In genomic region chr7:143411976-143412708, GRCh38 we compare ENCODE assay signal across 19 cellular contexts. TPM values are rescaled to one million over a fixed set of nuclear protein-coding genes. Genes with fewer than 3 reads are reported as not detected.
DNase-seq lines count a peak whose midpoint lies in the region; ATAC-seq, FAIRE-seq and TF ChIP-seq lines count a peak whose summit lies in the region.
"Had no signal": no experiment of that assay in that cellular context is flagged by ENCODE, and none has a peak within 500 bp of the region (broad histone marks: within the 10 kb centered on the region; RNA-seq: fewer than 3 reads in every experiment).

No MANE protein-coding gene starts in this region.

- H2BK15ac ChIP-seq in H9 (ENCODE audit: low read depth, low read length), result no peak overlapping the region

- H3K9me3 Mint-ChIP-seq in activated T-cell treated with anti-CD3 and anti-CD28 coated beads, Interleukin-2, amount 50 U/mL, for 24 hours, result no peaks in the 10 kb centered on the region
- H3K9me3 Mint-ChIP-seq in H9, result no peaks in the 10 kb centered on the region
- H3K9me3 Mint-ChIP-seq in activated T-helper 17 cell treated with anti-CD3 and anti-CD28 coated beads, Interleukin-2, amount 50 U/mL, for 72 hours, result no peaks in the 10 kb centered on the region
- H3K9me3 Mint-ChIP-seq in naive thymus-derived CD4-positive, alpha-beta T cell, result no peaks in the 10 kb centered on the region

- H3K79me1 ChIP-seq in H9 (ENCODE audit: insufficient read depth, low read depth, low read length, poor library complexity, severe bottlenecking), result no peaks in the 10 kb centered on the region

- in situ Hi-C loops in HepG2 (cut with HindIII; ENCODE audit: extremely low pct_ligation_motif_present, low pct_unique_long_range_greater_than_20kb), result no loop called here

- no peak overlapping the region for H4K91ac ChIP-seq in H9 (ENCODE audit: insufficient read length, low read depth, low read length)

- no peak overlapping the region for H4K8ac ChIP-seq in H9 (replicated peaks; ENCODE audit: insufficient read length, low read depth, low read length)

- peaks cover 48% of the 10 kb centered on the region for H3K4me1 Mint-ChIP-seq in activated T-cell treated with anti-CD3 and anti-CD28 coated beads, Interleukin-2, amount 50 U/mL, for 24 hours (ENCODE audit: low read depth)
- H3K4me1 Mint-ChIP-seq in H9, result peaks cover 64 to 67% of the 10 kb centered on the region in 2 experiments
- peaks cover 22% of the 10 kb centered on the region for H3K4me1 Mint-ChIP-seq in activated T-helper 17 cell treated with anti-CD3 and anti-CD28 coated beads, Interleukin-2, amount 50 U/mL, for 72 hours
- H3K4me1 Mint-ChIP-seq in naive thymus-derived CD4-positive, alpha-beta T cell, result peaks cover 22 to 71% (median 57%) of the 10 kb centered on the region in 7 donors

- H3K9me3 ChIP-seq in H9 (ENCODE audit: control insufficient read depth, low read depth, low read length), result no peaks in the 10 kb centered on the region
- H3K9me3 ChIP-seq in naive thymus-derived CD4-positive, alpha-beta T cell (ENCODE audit: control insufficient read depth in 2 of 3, low read length in 3 of 3), result no peaks in the 10 kb centered on the region
- no peaks in the 10 kb centered on the region for H3K9me3 ChIP-seq in HepG2 (ENCODE audit: low read length)

- no peak overlapping the region for H3K14ac ChIP-seq in H9 (ENCODE audit: insufficient read depth, low read length)

- H2BK120ac ChIP-seq in H9 (ENCODE audit: low read depth, low read length, poor library complexity, severe bottlenecking), result no peak overlapping the region

- H2AK5ac ChIP-seq in H9 (ENCODE audit: insufficient read length, low read length), result no peak overlapping the region

- no peak overlapping the region for H2BK5ac ChIP-seq in H9 (ENCODE audit: insufficient read length, low read length)

- FAIRE-seq in HepG2 (lab: Jason Lieb, UNC), result no peak
- FAIRE-seq: GM12892, GM19239, RCC 7860 had no signal

- no peak overlapping the region for H3K18ac ChIP-seq in H9 (ENCODE audit: insufficient read length, low read depth, low read length)

- H3K4ac ChIP-seq in H9 (ENCODE audit: low read depth, low read length), result no peak overlapping the region

- H4K20me1 ChIP-seq in H9 (ENCODE audit: control insufficient read depth, insufficient read depth, insufficient read length), result no peaks in the 10 kb centered on the region
- H4K20me1 ChIP-seq in HepG2 (ENCODE audit: insufficient read depth, low read length), result no peaks in the 10 kb centered on the region

- H2BK20ac ChIP-seq in H9 (ENCODE audit: low read depth, low read length, poor library complexity, severe bottlenecking), result no peak overlapping the region

- WGBS in H9 (ENCODE audit: extremely low coverage, insufficient read length, low lambda C conversion rate), result no CpG with 5 or more reads among the region's 5 CpGs
- 57% methylated on average over 5 of the region's 5 CpGs for whole genome bisulfite sequencing in HepG2 (ENCODE audit: low lambda C conversion rate)

- no peak for TF ChIP-seq POLR2A in HepG2 (IDR thresholded peaks at IDR 0.05; ENCODE audit: insufficient read depth in 1 of 2, low read depth in 2 of 2, low read length in 2 of 2)

- no peak overlapping the region for H3K9ac ChIP-seq in H9 (ENCODE audit: extremely low read depth, insufficient read length, low read length)
- H3K9ac ChIP-seq in HepG2 (ENCODE audit: insufficient read depth, low read depth, low read length), result no peak overlapping the region

- H3K27me3 ChIP-seq in H9 (ENCODE audit: insufficient read depth, low read length), result no peaks in the 10 kb centered on the region
- no peaks in the 10 kb centered on the region for H3K27me3 ChIP-seq in naive thymus-derived CD4-positive, alpha-beta T cell (ENCODE audit: control insufficient read depth in 2 of 2, insufficient read depth in 2 of 2, low read length in 2 of 2)
- H3K27me3 ChIP-seq in HepG2 (ENCODE audit: control insufficient read depth in 1 of 2, insufficient read depth in 2 of 2, low read length in 2 of 2), result peaks cover 0 to 10% of the 10 kb centered on the region in 2 experiments; a peak in 2 of 5 replicates

- no peak overlapping the region for H4K5ac ChIP-seq in H9 (ENCODE audit: insufficient read length, low read depth, low read length)

- H2BK12ac ChIP-seq in H9 (ENCODE audit: insufficient read length, low read depth, low read length), result no peak overlapping the region

- H3T11ph ChIP-seq in H9 (ENCODE audit: low read length), result no peak overlapping the region

- 0 out of 3 replicates have a peak, but pooled peaks have one; percentile 23 for TF ChIP-seq CTCF in H9 (conservative IDR thresholded peaks at IDR 0.05)
- no peak for TF ChIP-seq CTCF in HepG2 (CRISPR knock-in tag; IDR thresholded peaks at IDR 0.05)

- no peak overlapping the region for H3K4me3 Mint-ChIP-seq in activated T-cell treated with anti-CD3 and anti-CD28 coated beads, Interleukin-2, amount 50 U/mL, for 24 hours
- H3K4me3 Mint-ChIP-seq in H9, result no peak overlapping the region
- no peak overlapping the region for H3K4me3 Mint-ChIP-seq in activated T-helper 17 cell treated with anti-CD3 and anti-CD28 coated beads, Interleukin-2, amount 50 U/mL, for 72 hours
- H3K4me3 Mint-ChIP-seq in naive thymus-derived CD4-positive, alpha-beta T cell, result peak overlapping the region in 1 of 10 donors; percentile 29

- H3K23ac ChIP-seq in H9 (ENCODE audit: insufficient read length, low read depth, low read length), result no peak overlapping the region

- DNase-seq in activated T-cell treated with anti-CD3 and anti-CD28 coated beads, Interleukin-2, amount 50 U/mL, for 24 hours, result no peak
- DNase-seq in activated T-cell treated with anti-CD3 and anti-CD28 coated beads, Interleukin-2, amount 50 U/mL, for 1 hour, result no peak
- no peak for DNase-seq in H9
- DNase-seq in naive thymus-derived CD4-positive, alpha-beta T cell, result no peak
- DNase-seq in NCI-H1092 (lab: John Stamatoyannopoulos, UW), result no peak
- no peak for DNase-seq in HepG2 (ENCODE audit: low spot score)
- DNase-seq: DMS79, MM.1S, NCI-H1417, NCI-H2029, NCI-H510A had no signal

- no peak for ATAC-seq in activated T-helper 17 cell treated with anti-CD3 and anti-CD28 coated beads, Interleukin-2, amount 50 U/mL, for 72 hours (replicated peaks)
- ATAC-seq in naive thymus-derived CD4-positive, alpha-beta T cell, result no peak
- ATAC-seq in GM21526 (IDR thresholded peaks at IDR 0.05; ENCODE audit: low FRiP score, unreplicated experiment), result no peak
- no peak for ATAC-seq in HepG2

- peaks cover 0 to 13% (median 0%) of the 10 kb centered on the region in 3 experiments for H3K36me3 ChIP-seq in naive thymus-derived CD4-positive, alpha-beta T cell (ENCODE audit: control insufficient read depth in 2 of 3, insufficient read depth in 3 of 3, low read length in 3 of 3)
- no peaks in the 10 kb centered on the region for H3K36me3 ChIP-seq in HepG2 (replicated peaks in 1 of 2; ENCODE audit: control insufficient read depth in 1 of 2, insufficient read depth in 2 of 2, low read length in 2 of 2)

- H2AFZ ChIP-seq in H9 (ENCODE audit: low read length) (no peak overlapping the region), HepG2 (ENCODE audit: low read length) (no peak overlapping the region)

- H3K4me3 ChIP-seq in naive thymus-derived CD4-positive, alpha-beta T cell (ENCODE audit: low read length), result no peak overlapping the region
- no peak overlapping the region for H3K4me3 ChIP-seq in HepG2 (replicated peaks in 1 of 3; ENCODE audit: insufficient read depth in 1 of 3, low read depth in 2 of 3, low read length in 3 of 3)

- POLR2A ChIA-PET in naive thymus-derived CD4-positive, alpha-beta T cell (lab: Charles Lee), result interaction anchor here (1.0 kb wide), 1 partner anchor 40 kb away, joined by 3 read pairs; no protein-coding TSS in a partner anchor
- POLR2A ChIA-PET in HepG2 (lab: Yijun Ruan, JAX), result no interaction called here

- no peak for TF ChIP-seq EP300 in HepG2 (IDR thresholded peaks at IDR 0.05; ENCODE audit: low read depth in 2 of 2, low read length in 2 of 2)
- no peak for TF ChIP-seq EP300 in HepG2 (CRISPR knock-in tag; IDR thresholded peaks at IDR 0.05; ENCODE audit: borderline replicate concordance)

- no peak overlapping the region for H3K56ac ChIP-seq in H9 (ENCODE audit: insufficient read length, low read depth, low read length)

- no peak for TF ChIP-seq RAD21 in HepG2 (CRISPR knock-in tag; IDR thresholded peaks at IDR 0.05)

- no peaks in the 10 kb centered on the region for H3K27me3 Mint-ChIP-seq in activated T-cell treated with anti-CD3 and anti-CD28 coated beads, Interleukin-2, amount 50 U/mL, for 24 hours
- H3K27me3 Mint-ChIP-seq in H9 (ENCODE audit: low read depth), result no peaks in the 10 kb centered on the region
- no peaks in the 10 kb centered on the region for H3K27me3 Mint-ChIP-seq in activated T-helper 17 cell treated with anti-CD3 and anti-CD28 coated beads, Interleukin-2, amount 50 U/mL, for 72 hours
- H3K27me3 Mint-ChIP-seq in naive thymus-derived CD4-positive, alpha-beta T cell, result peaks cover 0 to 13% (median 0%) of the 10 kb centered on the region in 5 donors

- H3K4me2 ChIP-seq in H9 (ENCODE audit: insufficient read depth, insufficient read length, low read length) (no peak overlapping the region), HepG2 (ENCODE audit: low read depth, low read length) (no peak overlapping the region)

- H3K79me2 ChIP-seq in H9 (ENCODE audit: insufficient read depth, low read length), result peaks cover 3% of the 10 kb centered on the region; the same call in 1 of the 2 replicates
- no peaks in the 10 kb centered on the region for H3K79me2 ChIP-seq in HepG2 (ENCODE audit: insufficient read depth, low read length)

- CTCF ChIA-PET in naive thymus-derived CD4-positive, alpha-beta T cell (lab: Charles Lee), result interaction anchor here (0.6 to 2.0 kb wide), 4 partner anchors 9 to 173 kb away, joined by 3 to 7 read pairs (median 4); no protein-coding TSS in a partner anchor
- CTCF ChIA-PET in HepG2 (lab: Yijun Ruan, JAX; ENCODE audit: low intra/inter-chr PET ratio, low total read pairs), result no interaction called here

- BruUV-seq in HepG2 (replicated peaks; lab: Mats Ljungman, UMichigan), result no TSS peak

- peak overlapping the region; percentile 20 for H3K27ac Mint-ChIP-seq in activated T-cell treated with anti-CD3 and anti-CD28 coated beads, Interleukin-2, amount 50 U/mL, for 24 hours
- peak overlapping the region in 2 of 3 experiments; percentile 32 to 60; a peak in 3 of 7 replicates for H3K27ac Mint-ChIP-seq in H9
- H3K27ac Mint-ChIP-seq in activated T-helper 17 cell treated with anti-CD3 and anti-CD28 coated beads, Interleukin-2, amount 50 U/mL, for 72 hours, result peak overlapping the region; percentile 32
- H3K27ac Mint-ChIP-seq in naive thymus-derived CD4-positive, alpha-beta T cell, result peak overlapping the region in 5 of 9 donors; percentile 28 to 96 (median 58)

- H3K27ac ChIP-seq in H9 (ENCODE audit: insufficient read length, low read depth, low read length), result no peak overlapping the region
- H3K27ac ChIP-seq in naive thymus-derived CD4-positive, alpha-beta T cell (ENCODE audit: low read depth, low read length), result no peak overlapping the region
- H3K27ac ChIP-seq in HepG2 (ENCODE audit: extremely low read length, insufficient read depth, low read length), result no peak overlapping the region

- no peaks in the 10 kb centered on the region for H3K36me3 Mint-ChIP-seq in activated T-cell treated with anti-CD3 and anti-CD28 coated beads, Interleukin-2, amount 50 U/mL, for 24 hours (ENCODE audit: low read depth)
- H3K36me3 Mint-ChIP-seq in H9 (ENCODE audit: insufficient read depth in 1 of 3, low read depth in 3 of 3), result peaks cover under 1 to 7% (median 2%) of the 10 kb centered on the region in 3 experiments; a peak in 4 of 7 replicates
- no peaks in the 10 kb centered on the region for H3K36me3 Mint-ChIP-seq in activated T-helper 17 cell treated with anti-CD3 and anti-CD28 coated beads, Interleukin-2, amount 50 U/mL, for 72 hours (ENCODE audit: low read depth)
- H3K36me3 Mint-ChIP-seq in naive thymus-derived CD4-positive, alpha-beta T cell, result peaks cover 0 to 18% (median 9%) of the 10 kb centered on the region in 5 donors

- intact Hi-C loops in naive thymus-derived CD4-positive, alpha-beta T cell (cut with micrococcal nuclease), result loop anchor here in 1 of 2 donors (10.0 kb wide), 1 partner anchor 407 kb away; no protein-coding TSS in a partner anchor
- intact Hi-C loops in HepG2 (cut with micrococcal nuclease; ENCODE audit: unreplicated experiment), result no loop called here

- H3K23me2 ChIP-seq in H9 (ENCODE audit: insufficient read length, low read depth, low read length, poor library complexity, severe bottlenecking), result peaks cover 10% of the 10 kb centered on the region

- H3K4me1 ChIP-seq in H9 (ENCODE audit: insufficient read depth, low read length) (peaks cover 23% of the 10 kb centered on the region), HepG2 (ENCODE audit: insufficient read depth, low read length) (peaks cover 38% of the 10 kb centered on the region)
- peaks cover 17 to 25% of the 10 kb centered on the region in 2 donors for H3K4me1 ChIP-seq in naive thymus-derived CD4-positive, alpha-beta T cell (ENCODE audit: control insufficient read depth in 2 of 2, insufficient read depth in 2 of 2, low read length in 2 of 2)

RNA-seq across cellular contexts. Expression of gene EPHA1, which starts 3.5 kb away (rescaled TPM):
- 109 and 119 TPM in 2 replicates for total RNA-seq in H9 (2021)
- 1 to 10 TPM in 1 of 2 donors, under 1 TPM in 1; 0.65 to 1.8 TPM for total RNA-seq in activated T-helper 17 cell treated with anti-CD3 and anti-CD28 coated beads, Interleukin-2, amount 50 U/mL, for 72 hours
- 10 to 100 TPM in 4 of 5 experiments, 1 to 10 TPM in 1; 4.1 to 63.1 (median 33.6) TPM for total RNA-seq in naive thymus-derived CD4-positive, alpha-beta T cell
- polyA plus RNA-seq in naive thymus-derived CD4-positive, alpha-beta T cell, result 10 to 100 TPM; 10.9 to 41.4 TPM
- 7.7 and 17.1 TPM in 2 replicates for total RNA-seq in HepG2 (2016; rRNA removed; fragmentation: Illumina TruSeq; extraction: Trizol)
- total RNA-seq in HepG2 (2016; cell fraction: cytosol; rRNA removed; fragmentation: Illumina TruSeq; extraction: Trizol; ENCODE audit: low read depth), result 2.7 and 3.2 TPM in 2 replicates
- 7.0 and 14.9 TPM in 2 replicates for total RNA-seq in HepG2 (2016; cell fraction: insoluble cytoplasmic fraction; rRNA removed; fragmentation: Illumina TruSeq; extraction: Trizol)
- total RNA-seq in HepG2 (2016; cell fraction: membrane; rRNA removed; fragmentation: Illumina TruSeq; extraction: Trizol), result 5.7 and 6.3 TPM in 2 replicates
- 14.0 and 17.5 TPM in 2 replicates for total RNA-seq in HepG2 (2016; cell fraction: nucleus; rRNA removed; fragmentation: Illumina TruSeq; extraction: Trizol)
- 4.6 and 8.1 TPM in 2 replicates for polyA plus RNA-seq in HepG2 (2011; rRNA removed)
- polyA plus RNA-seq in HepG2 (2011; cell fraction: cytosol; rRNA removed), result 4.3 and 5.5 TPM in 2 replicates
- polyA plus RNA-seq in HepG2 (2011; cell fraction: nucleus; rRNA removed), result 9.8 and 14.1 TPM in 2 replicates
- polyA plus RNA-seq in HepG2 (2012), result 4.8 and 5.8 TPM in 2 replicates
- 1.9 and 2.5 TPM in 2 replicates for polyA plus RNA-seq in HepG2 (2016; cell fraction: cytosol; fragmentation: Illumina TruSeq; extraction: Trizol; ENCODE audit: low read depth)
- 4.8 and 8.3 TPM in 2 replicates for polyA plus RNA-seq in HepG2 (2016; cell fraction: insoluble cytoplasmic fraction; fragmentation: Illumina TruSeq; extraction: Trizol; ENCODE audit: low read depth)
- 2.9 and 3.6 TPM in 2 replicates for polyA plus RNA-seq in HepG2 (2016; cell fraction: membrane; fragmentation: Illumina TruSeq; extraction: Trizol; ENCODE audit: low read depth)
- 17.9 and 25.7 TPM in 2 replicates for polyA plus RNA-seq in HepG2 (2016; cell fraction: nucleus; fragmentation: Illumina TruSeq; extraction: Trizol; ENCODE audit: insufficient read depth, low read depth)
- polyA minus RNA-seq in HepG2 (2011; rRNA and poly(A)+ RNA removed; ENCODE audit: low replicate concordance), result 0.07 and 13.9 TPM in 2 replicates
- polyA minus RNA-seq in HepG2 (2011; cell fraction: cytosol; rRNA and poly(A)+ RNA removed), result 4.2 and 4.4 TPM in 2 replicates
- 8.0 and 8.8 TPM in 2 replicates for polyA minus RNA-seq in HepG2 (2011; cell fraction: nucleus; rRNA and poly(A)+ RNA removed)
- total RNA-seq: G401, H4 had no signal

RNA-seq across cellular contexts. Expression of gene ZYX, which starts 31.0 kb away (rescaled TPM):
- total RNA-seq in H9 (2021) (236 and 237 TPM in 2 replicates), HepG2 (2016; rRNA removed; fragmentation: Illumina TruSeq; extraction: Trizol) (13.1 and 13.7 TPM in 2 replicates)
- total RNA-seq in activated T-helper 17 cell treated with anti-CD3 and anti-CD28 coated beads, Interleukin-2, amount 50 U/mL, for 72 hours, result 100 to 1,000 TPM; 116 to 146 TPM
- total RNA-seq in naive thymus-derived CD4-positive, alpha-beta T cell, result 100 to 1,000 TPM; 110 to 264 (median 124) TPM
- 100 to 1,000 TPM in 1 of 2 donors, 10 to 100 TPM in 1; 54.2 to 101 TPM for polyA plus RNA-seq in naive thymus-derived CD4-positive, alpha-beta T cell
- total RNA-seq in HepG2 (2016; cell fraction: cytosol; rRNA removed; fragmentation: Illumina TruSeq; extraction: Trizol; ENCODE audit: low read depth), result 4.5 and 5.0 TPM in 2 replicates
- 13.1 and 14.8 TPM in 2 replicates for total RNA-seq in HepG2 (2016; cell fraction: insoluble cytoplasmic fraction; rRNA removed; fragmentation: Illumina TruSeq; extraction: Trizol)
- 14.4 and 16.8 TPM in 2 replicates for total RNA-seq in HepG2 (2016; cell fraction: membrane; rRNA removed; fragmentation: Illumina TruSeq; extraction: Trizol)
- total RNA-seq in HepG2 (2016; cell fraction: nucleus; rRNA removed; fragmentation: Illumina TruSeq; extraction: Trizol), result 17.7 and 17.8 TPM in 2 replicates
- 9.9 and 10.5 TPM in 2 replicates for polyA plus RNA-seq in HepG2 (2011; rRNA removed)
- 5.3 and 6.8 TPM in 2 replicates for polyA plus RNA-seq in HepG2 (2011; cell fraction: cytosol; rRNA removed)
- polyA plus RNA-seq in HepG2 (2011; cell fraction: nucleus; rRNA removed), result 39.4 and 48.1 TPM in 2 replicates
- polyA plus RNA-seq in HepG2 (2012), result 28.9 and 45.1 TPM in 2 replicates
- 21.1 and 21.6 TPM in 2 replicates for polyA plus RNA-seq in HepG2 (2016; cell fraction: cytosol; fragmentation: Illumina TruSeq; extraction: Trizol; ENCODE audit: low read depth)
- polyA plus RNA-seq in HepG2 (2016; cell fraction: insoluble cytoplasmic fraction; fragmentation: Illumina TruSeq; extraction: Trizol; ENCODE audit: low read depth), result 42.5 and 68.7 TPM in 2 replicates
- 38.4 and 41.1 TPM in 2 replicates for polyA plus RNA-seq in HepG2 (2016; cell fraction: membrane; fragmentation: Illumina TruSeq; extraction: Trizol; ENCODE audit: low read depth)
- 65.4 and 70.0 TPM in 2 replicates for polyA plus RNA-seq in HepG2 (2016; cell fraction: nucleus; fragmentation: Illumina TruSeq; extraction: Trizol; ENCODE audit: insufficient read depth, low read depth)
- 21.6 and 35.6 TPM in 2 replicates for polyA minus RNA-seq in HepG2 (2011; rRNA and poly(A)+ RNA removed; ENCODE audit: low replicate concordance)
- 17.9 and 21.7 TPM in 2 replicates for polyA minus RNA-seq in HepG2 (2011; cell fraction: cytosol; rRNA and poly(A)+ RNA removed)
- polyA minus RNA-seq in HepG2 (2011; cell fraction: nucleus; rRNA and poly(A)+ RNA removed), result 22.5 and 32.2 TPM in 2 replicates

RNA-seq across cellular contexts. Expression of gene TAS2R60, which starts 31.1 kb away (rescaled TPM):
- not detected in 2 replicates for total RNA-seq in H9 (2021)
- total RNA-seq in activated T-helper 17 cell treated with anti-CD3 and anti-CD28 coated beads, Interleukin-2, amount 50 U/mL, for 72 hours, result not detected
- 1 to 10 TPM in 4 of 5 experiments, not detected in 1; 1.4 to 2.5 (median 1.8) TPM for total RNA-seq in naive thymus-derived CD4-positive, alpha-beta T cell
- polyA plus RNA-seq in naive thymus-derived CD4-positive, alpha-beta T cell, result under 1 TPM in 1 of 2 donors, not detected in 1; 0.33 TPM
- not detected in 2 replicates for total RNA-seq in HepG2 (2016; rRNA removed; fragmentation: Illumina TruSeq; extraction: Trizol)
- total RNA-seq in HepG2 (2016; cell fraction: cytosol; rRNA removed; fragmentation: Illumina TruSeq; extraction: Trizol; ENCODE audit: low read depth), result not detected in 2 replicates
- total RNA-seq in HepG2 (2016; cell fraction: insoluble cytoplasmic fraction; rRNA removed; fragmentation: Illumina TruSeq; extraction: Trizol), result not detected in 2 replicates
- not detected in 2 replicates for total RNA-seq in HepG2 (2016; cell fraction: membrane; rRNA removed; fragmentation: Illumina TruSeq; extraction: Trizol)
- not detected in 2 replicates for total RNA-seq in HepG2 (2016; cell fraction: nucleus; rRNA removed; fragmentation: Illumina TruSeq; extraction: Trizol)
- not detected in 2 replicates for polyA plus RNA-seq in HepG2 (2011; rRNA removed)
- polyA plus RNA-seq in HepG2 (2011; cell fraction: cytosol; rRNA removed), result not detected in 2 replicates
- not detected in 2 replicates for polyA plus RNA-seq in HepG2 (2011; cell fraction: nucleus; rRNA removed)
- not detected in 2 replicates for polyA plus RNA-seq in HepG2 (2012)
- not detected in 2 replicates for polyA plus RNA-seq in HepG2 (2016; cell fraction: cytosol; fragmentation: Illumina TruSeq; extraction: Trizol; ENCODE audit: low read depth)
- polyA plus RNA-seq in HepG2 (2016; cell fraction: insoluble cytoplasmic fraction; fragmentation: Illumina TruSeq; extraction: Trizol; ENCODE audit: low read depth), result not detected in 2 replicates
- polyA plus RNA-seq in HepG2 (2016; cell fraction: membrane; fragmentation: Illumina TruSeq; extraction: Trizol; ENCODE audit: low read depth), result not detected in 2 replicates
- polyA plus RNA-seq in HepG2 (2016; cell fraction: nucleus; fragmentation: Illumina TruSeq; extraction: Trizol; ENCODE audit: insufficient read depth, low read depth), result not detected in 2 replicates
- not detected in 2 replicates for polyA minus RNA-seq in HepG2 (2011; rRNA and poly(A)+ RNA removed; ENCODE audit: low replicate concordance)
- polyA minus RNA-seq in HepG2 (2011; cell fraction: cytosol; rRNA and poly(A)+ RNA removed), result not detected in 2 replicates
- not detected in 2 replicates for polyA minus RNA-seq in HepG2 (2011; cell fraction: nucleus; rRNA and poly(A)+ RNA removed)
- total RNA-seq: A172, G401, H4 had no signal

RNA-seq across cellular contexts. Expression of gene FAM131B, which starts 49.6 kb away (rescaled TPM):
- total RNA-seq in H9 (2021) (17.3 and 18.5 TPM in 2 replicates), HepG2 (2016; rRNA removed; fragmentation: Illumina TruSeq; extraction: Trizol) (0.07 TPM in 1 of 2 replicates, not detected in the other)
- total RNA-seq in activated T-helper 17 cell treated with anti-CD3 and anti-CD28 coated beads, Interleukin-2, amount 50 U/mL, for 72 hours, result 1 to 10 TPM in 1 of 2 donors, under 1 TPM in 1; 0.85 to 1.1 TPM
- total RNA-seq in naive thymus-derived CD4-positive, alpha-beta T cell, result 1 to 10 TPM in 1 of 5 experiments, under 1 TPM in 2, not detected in 2; 0.19 to 1.4 (median 0.53) TPM
- not detected for polyA plus RNA-seq in naive thymus-derived CD4-positive, alpha-beta T cell
- total RNA-seq in HepG2 (2016; cell fraction: cytosol; rRNA removed; fragmentation: Illumina TruSeq; extraction: Trizol; ENCODE audit: low read depth), result not detected in 2 replicates
- 0.15 TPM in 1 of 2 replicates, not detected in the other for total RNA-seq in HepG2 (2016; cell fraction: insoluble cytoplasmic fraction; rRNA removed; fragmentation: Illumina TruSeq; extraction: Trizol)
- total RNA-seq in HepG2 (2016; cell fraction: membrane; rRNA removed; fragmentation: Illumina TruSeq; extraction: Trizol), result not detected in 2 replicates
- not detected in 2 replicates for total RNA-seq in HepG2 (2016; cell fraction: nucleus; rRNA removed; fragmentation: Illumina TruSeq; extraction: Trizol)
- polyA plus RNA-seq in HepG2 (2011; rRNA removed), result not detected in 2 replicates
- polyA plus RNA-seq in HepG2 (2011; cell fraction: cytosol; rRNA removed), result not detected in 2 replicates
- not detected in 2 replicates for polyA plus RNA-seq in HepG2 (2011; cell fraction: nucleus; rRNA removed)
- not detected in 2 replicates for polyA plus RNA-seq in HepG2 (2012)
- not detected in 2 replicates for polyA plus RNA-seq in HepG2 (2016; cell fraction: cytosol; fragmentation: Illumina TruSeq; extraction: Trizol; ENCODE audit: low read depth)
- not detected in 2 replicates for polyA plus RNA-seq in HepG2 (2016; cell fraction: insoluble cytoplasmic fraction; fragmentation: Illumina TruSeq; extraction: Trizol; ENCODE audit: low read depth)
- not detected in 2 replicates for polyA plus RNA-seq in HepG2 (2016; cell fraction: membrane; fragmentation: Illumina TruSeq; extraction: Trizol; ENCODE audit: low read depth)
- polyA plus RNA-seq in HepG2 (2016; cell fraction: nucleus; fragmentation: Illumina TruSeq; extraction: Trizol; ENCODE audit: insufficient read depth, low read depth), result not detected in 2 replicates
- polyA minus RNA-seq in HepG2 (2011; rRNA and poly(A)+ RNA removed; ENCODE audit: low replicate concordance), result 0.54 TPM in 1 of 2 replicates, not detected in the other
- polyA minus RNA-seq in HepG2 (2011; cell fraction: cytosol; rRNA and poly(A)+ RNA removed), result not detected in 2 replicates
- polyA minus RNA-seq in HepG2 (2011; cell fraction: nucleus; rRNA and poly(A)+ RNA removed), result not detected in 2 replicates
